Comparison of ENCODE assay signal across 1 cellular context in the genomic region with DNA sequence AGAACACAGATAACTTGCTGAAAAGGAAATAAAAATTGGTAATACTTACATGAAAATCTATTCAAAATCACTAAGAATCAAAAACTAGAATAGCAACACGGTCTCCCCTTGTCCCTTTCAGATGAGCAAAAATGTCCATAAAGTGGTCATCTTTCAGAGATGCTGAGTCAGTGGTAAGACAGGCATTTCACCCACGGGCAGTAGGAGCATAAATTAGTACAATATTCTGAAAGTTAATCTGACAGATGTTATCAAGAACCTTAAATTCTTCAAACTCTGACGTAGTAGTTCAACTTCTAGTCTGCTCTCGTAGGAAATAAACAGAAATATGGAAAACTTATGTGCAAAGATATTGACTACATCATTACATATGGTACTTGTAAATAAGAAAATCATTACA.
TF ChIP-seq lines count a peak whose summit lies in the region.

No MANE protein-coding gene starts in this region.

TF ChIP-seq in K562, 482 proteins besides CTCF, POLR2A, EP300 and RAD21:
- TF ChIP-seq MAFG (tag; conservative IDR thresholded peaks at IDR 0.05) (peak; percentile 40; the same call in 1 of the 2 replicates), MXI1 (IDR thresholded peaks at IDR 0.05; ENCODE audit: low read depth, low read length) (no peak), MAFK (IDR thresholded peaks at IDR 0.05; ENCODE audit: low read length) (0 out of 2 replicates have a peak, but pooled peaks have one; percentile 10), ZNF316 (IDR thresholded peaks at IDR 0.05) (peak; percentile 38), TAF7 (tag; IDR thresholded peaks at IDR 0.05) (no peak), L3MBTL2 (IDR thresholded peaks at IDR 0.05) (no peak), HMG20B (CRISPR knock-in tag; IDR thresholded peaks at IDR 0.05) (no peak), DDX20 (tag; IDR thresholded peaks at IDR 0.05; ENCODE audit: low read depth) (no peak), C11orf30 (IDR thresholded peaks at IDR 0.05; ENCODE audit: low read depth) (peak; percentile 48), ZNF57 (CRISPR knock-in tag; IDR thresholded peaks at IDR 0.05) (no peak)
- TF ChIP-seq, protein P1, sequence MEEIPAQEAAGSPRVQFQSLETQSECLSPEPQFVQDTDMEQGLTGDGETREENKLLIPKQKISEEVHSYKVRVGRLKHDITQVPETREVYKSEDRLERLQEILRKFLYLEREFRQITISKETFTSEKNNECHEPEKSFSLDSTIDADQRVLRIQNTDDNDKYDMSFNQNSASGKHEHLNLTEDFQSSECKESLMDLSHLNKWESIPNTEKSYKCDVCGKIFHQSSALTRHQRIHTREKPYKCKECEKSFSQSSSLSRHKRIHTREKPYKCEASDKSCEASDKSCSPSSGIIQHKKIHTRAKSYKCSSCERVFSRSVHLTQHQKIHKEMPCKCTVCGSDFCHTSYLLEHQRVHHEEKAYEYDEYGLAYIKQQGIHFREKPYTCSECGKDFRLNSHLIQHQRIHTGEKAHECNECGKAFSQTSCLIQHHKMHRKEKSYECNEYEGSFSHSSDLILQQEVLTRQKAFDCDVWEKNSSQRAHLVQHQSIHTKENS (CRISPR knock-in tag; IDR thresholded peaks at IDR 0.05): no peak
